ENCODE assay signal across 10 cellular contexts in the genomic region with DNA sequence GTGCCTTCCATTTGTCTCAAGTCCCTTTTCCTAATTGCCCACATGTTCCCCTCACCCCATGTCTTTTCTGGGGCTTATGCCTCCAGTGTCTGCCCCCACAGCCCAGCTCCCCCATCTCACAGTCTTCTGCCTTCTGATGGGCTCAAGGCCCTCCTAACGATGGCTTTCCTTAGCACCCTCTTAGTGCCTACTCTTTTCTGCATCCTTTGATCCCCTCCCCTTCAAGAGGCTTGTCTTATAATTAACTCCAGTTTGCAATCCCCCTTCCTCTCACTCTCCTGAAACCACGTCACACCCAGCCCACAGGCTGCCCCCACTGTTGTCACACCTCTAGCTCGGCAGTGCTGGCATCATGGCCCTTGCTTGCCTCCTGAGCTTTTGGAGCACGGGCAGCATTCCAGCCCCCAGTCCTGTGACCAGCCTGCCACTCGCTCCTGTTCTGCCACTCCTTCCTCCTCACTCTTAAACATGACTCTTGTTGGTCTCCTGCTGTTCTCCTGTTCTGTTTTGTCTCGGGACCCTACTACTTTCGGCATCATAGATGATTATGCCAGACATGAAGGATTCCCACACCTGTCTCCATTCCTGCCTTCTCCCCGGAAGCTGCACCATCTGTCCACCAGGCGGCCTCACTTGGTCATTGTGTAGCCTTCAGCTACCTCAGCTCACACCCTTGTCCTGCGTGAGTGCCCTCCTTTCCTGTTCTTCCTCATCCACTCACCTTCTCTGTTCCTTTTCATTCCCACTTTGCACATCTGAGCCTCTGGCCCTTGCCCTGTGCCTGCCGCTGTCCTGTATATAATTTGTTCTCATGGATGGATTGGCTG. TPM values are rescaled to one million over a fixed set of nuclear protein-coding genes. Genes with fewer than 3 reads are reported as not detected.
DNase-seq lines count a peak whose midpoint lies in the region; ATAC-seq and TF ChIP-seq lines count a peak whose summit lies in the region.
"Had no signal": no experiment of that assay in that cellular context is flagged by ENCODE, and none has a peak within 500 bp of the region (broad histone marks: within the 10 kb centered on the region; RNA-seq: fewer than 3 reads in every experiment).

No MANE protein-coding gene starts in this region.

- no peaks in the 10 kb centered on the region for H3K27me3 Mint-ChIP-seq in activated naive CD4-positive, alpha-beta T cell treated with anti-CD3 and anti-CD28 coated beads, Interleukin-2, amount 50 U/mL, for 24 hours
- no peaks in the 10 kb centered on the region for H3K27me3 Mint-ChIP-seq in activated naive CD4-positive, alpha-beta T cell treated with anti-CD3 and anti-CD28 coated beads, Interleukin-2, amount 10 ng/mL, durations not matched to agents 7 days and 5 days
- H3K27me3 Mint-ChIP-seq in WTC11 (ENCODE audit: low read depth): no peaks in the 10 kb centered on the region; the same call in 1 of the 2 replicates
- H3K27me3 Mint-ChIP-seq: activated CD4-positive, alpha-beta T cell treated with anti-CD3 and anti-CD28 coated beads, Interleukin-2, amount 10 ng/mL, durations not matched to agents 24 days and 14 days had no signal

- ATAC-seq in WTC11 (peak; percentile 91), left cardiac atrium (peak; percentile 62), HG03039 (IDR thresholded peaks at IDR 0.05; ENCODE audit: unreplicated experiment) (no peak)

- POLR2A ChIA-PET in WTC11 (lab: Charles Lee): no interaction called here

- no peaks in the 10 kb centered on the region for H3K9me3 ChIP-seq in transverse colon

- in situ Hi-C loops in transverse colon (cut with MboI; ENCODE audit: low pct_ligation_motif_present in 1 of 4, low pct_unique_long_range_greater_than_20kb in 1 of 4, low sequenced_read_pairs in 3 of 4): loop anchor here in 2 of 4 donors (25.0 kb wide), 2 partner anchors 119 to 506 kb away; no protein-coding TSS in a partner anchor

- no peak for TF ChIP-seq POLR2A in transverse colon (IDR thresholded peaks at IDR 0.05)

- H3K36me3 Mint-ChIP-seq in activated naive CD4-positive, alpha-beta T cell treated with anti-CD3 and anti-CD28 coated beads, Interleukin-2, amount 50 U/mL, for 24 hours: peaks cover 25% of the 10 kb centered on the region
- peaks cover 47% of the 10 kb centered on the region for H3K36me3 Mint-ChIP-seq in activated naive CD4-positive, alpha-beta T cell treated with anti-CD3 and anti-CD28 coated beads, Interleukin-2, amount 10 ng/mL, durations not matched to agents 7 days and 5 days
- H3K36me3 Mint-ChIP-seq in WTC11: peaks cover 30% of the 10 kb centered on the region

- H3K27me3 ChIP-seq in transverse colon: no peaks in the 10 kb centered on the region

- H3K27ac Mint-ChIP-seq in activated naive CD4-positive, alpha-beta T cell treated with anti-CD3 and anti-CD28 coated beads, Interleukin-2, amount 50 U/mL, for 24 hours: peak overlapping the region; percentile 5
- H3K27ac Mint-ChIP-seq in activated naive CD4-positive, alpha-beta T cell treated with anti-CD3 and anti-CD28 coated beads, Interleukin-2, amount 10 ng/mL, durations not matched to agents 7 days and 5 days: no peak overlapping the region
- peak overlapping the region; percentile 21 for H3K27ac Mint-ChIP-seq in WTC11
- H3K27ac Mint-ChIP-seq: activated CD4-positive, alpha-beta T cell treated with anti-CD3 and anti-CD28 coated beads, Interleukin-2, amount 10 ng/mL, durations not matched to agents 24 days and 14 days had no signal

- no peak overlapping the region for H3K4me3 Mint-ChIP-seq in activated naive CD4-positive, alpha-beta T cell treated with anti-CD3 and anti-CD28 coated beads, Interleukin-2, amount 50 U/mL, for 24 hours
- H3K4me3 Mint-ChIP-seq in activated naive CD4-positive, alpha-beta T cell treated with anti-CD3 and anti-CD28 coated beads, Interleukin-2, amount 10 ng/mL, durations not matched to agents 7 days and 5 days: no peak overlapping the region
- H3K4me3 Mint-ChIP-seq in WTC11: no peak overlapping the region
- H3K4me3 Mint-ChIP-seq: activated CD4-positive, alpha-beta T cell treated with anti-CD3 and anti-CD28 coated beads, Interleukin-2, amount 10 ng/mL, durations not matched to agents 24 days and 14 days had no signal

- no peak for DNase-seq in activated naive CD4-positive, alpha-beta T cell treated with anti-CD3 and anti-CD28 coated beads, Interleukin-2, amount 10 ng/mL, durations not matched to agents 7 days and 5 days
- DNase-seq in WTC11 (ENCODE audit: low spot score) (peak; percentile 51), left cardiac atrium (peak; percentile 72), transverse colon (no peak)
- no peak for DNase-seq in stimulated activated CD8-positive, alpha-beta memory T cell treated with anti-CD3 and anti-CD28 coated beads, Interleukin-4, amount 100 ng/mL, for 48 hours
- DNase-seq in NK-92 treated with Interleukin-12 subunit alpha and Interleukin-12 subunit beta, amount 100 ng/mL, for 24 hours (lab: John Stamatoyannopoulos, UW): no peak
- DNase-seq: activated CD4-positive, alpha-beta T cell treated with anti-CD3 and anti-CD28 coated beads, Interleukin-2, amount 10 ng/mL, durations not matched to agents 24 days and 14 days had no signal

- H3K36me3 ChIP-seq in transverse colon: peaks cover 0 to 32% (median 13%) of the 10 kb centered on the region in 4 donors

- intact Hi-C loops in left cardiac atrium (cut with DNase I) (loop anchor here in 1 of 2 donors (5.0 kb wide), 1 partner anchor 34 kb away; no protein-coding TSS in a partner anchor), transverse colon (cut with DNase I; ENCODE audit: low total_unique reads) (no loop called here)

- peak; percentile 40; the same call in 1 of the 2 replicates for TF ChIP-seq CTCF in WTC11 (IDR thresholded peaks at IDR 0.05)
- TF ChIP-seq CTCF in transverse colon (IDR thresholded peaks at IDR 0.05): peak in 4 of 5 experiments; percentile 20 to 51 (median 31)

- H3K4me3 ChIP-seq in transverse colon: no peak overlapping the region
- H3K4me3 ChIP-seq: lung had no signal

- H3K4me1 ChIP-seq in transverse colon: peaks cover 0 to 30% (median 9%) of the 10 kb centered on the region in 4 donors

- WGBS in transverse colon (ENCODE audit: low coverage in 1 of 2), 2 donors: 78 to 88% methylated on average over 3 to 11 of the region's 11 CpGs

- CTCF ChIA-PET in activated naive CD4-positive, alpha-beta T cell treated with anti-CD3 and anti-CD28 coated beads, Interleukin-2, amount 10 ng/mL, durations not matched to agents 7 days and 5 days (lab: Charles Lee): interaction anchor here (0.9 to 1.9 kb wide), 2 partner anchors 15 to 36 kb away, joined by 3 to 5 read pairs; partner anchors contain the start of gene YDJC
- CTCF ChIA-PET in WTC11 (lab: Charles Lee): interaction anchor here (0.6 to 3.0 kb wide), 16 partner anchors 9 to 277 kb away, joined by 3 to 38 read pairs (median 6); partner anchors contain the start of genes SDF2L1 and YDJC

- no peaks in the 10 kb centered on the region for H3K9me3 Mint-ChIP-seq in activated naive CD4-positive, alpha-beta T cell treated with anti-CD3 and anti-CD28 coated beads, Interleukin-2, amount 50 U/mL, for 24 hours
- no peaks in the 10 kb centered on the region for H3K9me3 Mint-ChIP-seq in activated naive CD4-positive, alpha-beta T cell treated with anti-CD3 and anti-CD28 coated beads, Interleukin-2, amount 10 ng/mL, durations not matched to agents 7 days and 5 days
- H3K9me3 Mint-ChIP-seq in WTC11: no peaks in the 10 kb centered on the region
- H3K9me3 Mint-ChIP-seq: activated CD4-positive, alpha-beta T cell treated with anti-CD3 and anti-CD28 coated beads, Interleukin-2, amount 10 ng/mL, durations not matched to agents 24 days and 14 days had no signal

- peaks cover 61% of the 10 kb centered on the region for H3K4me1 Mint-ChIP-seq in activated naive CD4-positive, alpha-beta T cell treated with anti-CD3 and anti-CD28 coated beads, Interleukin-2, amount 50 U/mL, for 24 hours
- peaks cover 17% of the 10 kb centered on the region for H3K4me1 Mint-ChIP-seq in activated naive CD4-positive, alpha-beta T cell treated with anti-CD3 and anti-CD28 coated beads, Interleukin-2, amount 10 ng/mL, durations not matched to agents 7 days and 5 days
- H3K4me1 Mint-ChIP-seq in WTC11: peaks cover 14% of the 10 kb centered on the region

- no peak for TF ChIP-seq EP300 in transverse colon (IDR thresholded peaks at IDR 0.05; ENCODE audit: low read depth)

- H3K27ac ChIP-seq in transverse colon: no peak overlapping the region

TF ChIP-seq in WTC11, 78 proteins besides CTCF, POLR2A, EP300 and RAD21 (continues in another document):
- no peak for TF ChIP-seq TEAD1 (CRISPR knock-in tag; IDR thresholded peaks at IDR 0.05)
- TF ChIP-seq, protein P1, sequence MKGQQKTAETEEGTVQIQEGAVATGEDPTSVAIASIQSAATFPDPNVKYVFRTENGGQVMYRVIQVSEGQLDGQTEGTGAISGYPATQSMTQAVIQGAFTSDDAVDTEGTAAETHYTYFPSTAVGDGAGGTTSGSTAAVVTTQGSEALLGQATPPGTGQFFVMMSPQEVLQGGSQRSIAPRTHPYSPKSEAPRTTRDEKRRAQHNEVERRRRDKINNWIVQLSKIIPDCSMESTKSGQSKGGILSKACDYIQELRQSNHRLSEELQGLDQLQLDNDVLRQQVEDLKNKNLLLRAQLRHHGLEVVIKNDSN (CRISPR knock-in tag; IDR thresholded peaks at IDR 0.05): no peak
- no peak for TF ChIP-seq NR2C2 (CRISPR knock-in tag; IDR thresholded peaks at IDR 0.05)
- TF ChIP-seq, protein P2, sequence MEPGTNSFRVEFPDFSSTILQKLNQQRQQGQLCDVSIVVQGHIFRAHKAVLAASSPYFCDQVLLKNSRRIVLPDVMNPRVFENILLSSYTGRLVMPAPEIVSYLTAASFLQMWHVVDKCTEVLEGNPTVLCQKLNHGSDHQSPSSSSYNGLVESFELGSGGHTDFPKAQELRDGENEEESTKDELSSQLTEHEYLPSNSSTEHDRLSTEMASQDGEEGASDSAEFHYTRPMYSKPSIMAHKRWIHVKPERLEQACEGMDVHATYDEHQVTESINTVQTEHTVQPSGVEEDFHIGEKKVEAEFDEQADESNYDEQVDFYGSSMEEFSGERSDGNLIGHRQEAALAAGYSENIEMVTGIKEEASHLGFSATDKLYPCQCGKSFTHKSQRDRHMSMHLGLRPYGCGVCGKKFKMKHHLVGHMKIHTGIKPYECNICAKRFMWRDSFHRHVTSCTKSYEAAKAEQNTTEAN (CRISPR knock-in tag; IDR thresholded peaks at IDR 0.05): no peak
- no peak for TF ChIP-seq SP1 (CRISPR knock-in tag; conservative IDR thresholded peaks at IDR 0.05)

RNA-seq across cellular contexts. Expression of gene UBE2L3, which starts 26.1 kb away (rescaled TPM):
- total RNA-seq in WTC11 (2021) (75.7 to 79.1 TPM (median 77.4 TPM) in 3 replicates), left cardiac atrium (10 to 100 TPM; 40.1 to 42.3 TPM), transverse colon (10 to 100 TPM; 21.9 to 48.7 (median 33.5) TPM)

RNA-seq across cellular contexts. Expression of gene YDJC, which starts 36.2 kb away (rescaled TPM):
- total RNA-seq in WTC11 (2021) (39.1 to 42.1 TPM (median 39.8 TPM) in 3 replicates), left cardiac atrium (1 to 10 TPM; 5.7 to 6.4 TPM), transverse colon (100 to 1,000 TPM in 1 of 4 donors, 10 to 100 TPM in 3; 43.3 to 112 (median 69.5) TPM)

RNA-seq across cellular contexts. Expression of gene CCDC116, which starts 38.9 kb away (rescaled TPM):
- 0.14 to 0.57 TPM (median 0.27 TPM) in 3 replicates for total RNA-seq in WTC11 (2021)
- under 1 TPM; 0.18 to 0.44 TPM for total RNA-seq in left cardiac atrium
- 10 to 100 TPM in 1 of 4 donors, under 1 TPM in 1, not detected in 2; 0.27 to 15.7 TPM for total RNA-seq in transverse colon

RNA-seq across cellular contexts. Expression of gene RIMBP3C, which starts 42.4 kb away (rescaled TPM):
- total RNA-seq in WTC11 (2021) (0.21 to 0.44 TPM in 2 of 3 replicates, not detected in the other), left cardiac atrium (under 1 TPM; 0.05 to 0.21 TPM), transverse colon (not detected)

RNA-seq across cellular contexts. Expression of gene SDF2L1, which starts 48.5 kb away (rescaled TPM):
- total RNA-seq in WTC11 (2021) (52.2 to 73.6 TPM (median 57.0 TPM) in 3 replicates), left cardiac atrium (10 to 100 TPM; 38.7 to 44.3 TPM), transverse colon (10 to 100 TPM in 3 of 4 donors, not detected in 1; 34.0 to 55.7 (median 39.5) TPM)

Comparison
In these comparisons a context has a peak if more than half of its experiments do, and no peak if none do; other contexts are left out.
1. DNase-seq: peak in WTC11 (single experiment) and left cardiac atrium (single experiment); none in activated naive CD4-positive, alpha-beta T cell treated with anti-CD3 and anti-CD28 coated beads, Interleukin-2, amount 10 ng/mL, durations not matched to agents 7 days and 5 days (single experiment), transverse colon (single experiment), stimulated activated CD8-positive, alpha-beta memory T cell treated with anti-CD3 and anti-CD28 coated beads, Interleukin-4, amount 100 ng/mL, for 48 hours (single experiment) and NK-92 treated with Interleukin-12 subunit alpha and Interleukin-12 subunit beta, amount 100 ng/mL, for 24 hours (single experiment).